Comparison of ENCODE assay signal across 8 cellular contexts in genomic region chr5:134845852-134846640, GRCh38. TPM values are rescaled to one million over a fixed set of nuclear protein-coding genes. Genes with fewer than 3 reads are reported as not detected.
DNase-seq lines count a peak whose midpoint lies in the region; ATAC-seq and TF ChIP-seq lines count a peak whose summit lies in the region.

TSS of gene C5orf24 (plus strand) at chr5:134845968. CDS start at chr5:134854901, 8,933 bp downstream.

- DNase-seq in C1 segment of cervical spinal cord (lab: John Stamatoyannopoulos, UW) (peak; percentile 64 to 95 (median 90)), NCI-H748 (lab: John Stamatoyannopoulos, UW; ENCODE audit: unreplicated experiment) (peak; percentile 97), left lung (peak; percentile 95 to 97)
- DNase-seq in activated CD4-positive, alpha-beta T cell treated with anti-CD3 and anti-CD28 coated beads, Interleukin-2, amount 50 U/mL, for 4 hours: peak; percentile 86 to 87
- peak; percentile 88 for DNase-seq in stimulated activated CD4-positive, alpha-beta T cell treated with anti-CD3 and anti-CD28 coated beads, Interleukin-2, amount 100 ng/mL, for 4 hours (ENCODE audit: low read depth)

- H3K9me3 ChIP-seq in left lung: no peaks in the 10 kb centered on the region

- no peak for TF ChIP-seq CTCF in left lung (IDR thresholded peaks at IDR 0.05)

- intact Hi-C loops in dendritic cell treated with granulocyte-macrophage colony-stimulating factor and Interleukin-4, amounts not matched to agents 40 ng/mL and 50 ng/mL, for 4 days (cut with micrococcal nuclease): loop anchor here (1.0 to 5.0 kb wide), 3 partner anchors 28 to 109 kb away; partner anchors contain the start of genes CAMLG, PCBD2 and TXNDC15
- intact Hi-C loops in left lung (cut with DNase I): no loop called here

- ATAC-seq in GM19328 (IDR thresholded peaks at IDR 0.05; ENCODE audit: unreplicated experiment): peak; percentile 94
- ATAC-seq in HG03469 (IDR thresholded peaks at IDR 0.05; ENCODE audit: unreplicated experiment): peak; percentile 84
- ATAC-seq in left lung: peak; percentile 98

- H3K27ac ChIP-seq in left lung: peak within 1 kb of the TSS; percentile 96 to 97

- peak within 1 kb of the TSS; percentile 82 to 98 for H3K4me3 ChIP-seq in left lung

- H3K4me3 Mint-ChIP-seq in dendritic cell treated with granulocyte-macrophage colony-stimulating factor and Interleukin-4, amounts not matched to agents 40 ng/mL and 50 ng/mL, for 4 days: peak within 1 kb of the TSS; percentile 87

- peak within 1 kb of the TSS; percentile 96 for H3K27ac Mint-ChIP-seq in dendritic cell treated with granulocyte-macrophage colony-stimulating factor and Interleukin-4, amounts not matched to agents 40 ng/mL and 50 ng/mL, for 4 days

- peaks cover 60% of the 10 kb centered on the region for H3K36me3 Mint-ChIP-seq in dendritic cell treated with granulocyte-macrophage colony-stimulating factor and Interleukin-4, amounts not matched to agents 40 ng/mL and 50 ng/mL, for 4 days (ENCODE audit: low read depth)

- peaks cover 0 to 33% of the 10 kb centered on the region in 2 donors for H3K36me3 ChIP-seq in left lung

- H3K9me3 Mint-ChIP-seq in dendritic cell treated with granulocyte-macrophage colony-stimulating factor and Interleukin-4, amounts not matched to agents 40 ng/mL and 50 ng/mL, for 4 days: no peaks in the 10 kb centered on the region

- H3K4me1 Mint-ChIP-seq in dendritic cell treated with granulocyte-macrophage colony-stimulating factor and Interleukin-4, amounts not matched to agents 40 ng/mL and 50 ng/mL, for 4 days (ENCODE audit: low read depth): peaks cover 21% of the 10 kb centered on the region

- peaks cover 12 to 46% of the 10 kb centered on the region in 2 donors for H3K4me1 ChIP-seq in left lung

- H3K27me3 Mint-ChIP-seq in dendritic cell treated with granulocyte-macrophage colony-stimulating factor and Interleukin-4, amounts not matched to agents 40 ng/mL and 50 ng/mL, for 4 days: no peaks in the 10 kb centered on the region

- H3K27me3 ChIP-seq in left lung: no peaks in the 10 kb centered on the region

RNA-seq across cellular contexts. Expression of gene C5orf24, which starts in this region (rescaled TPM):
- total RNA-seq in left lung: 10 to 100 TPM; 50.8 to 64.4 TPM

Comparison
In these comparisons a context has a peak if more than half of its experiments do, and no peak if none do; other contexts are left out.
1. Peak in every context shown above with its lines: DNase-seq, ATAC-seq, H3K4me3 ChIP-seq and H3K27ac ChIP-seq.